Comparison of ENCODE assay signal across 32 cellular contexts in genomic region chr20:15188415-15188814, GRCh38.
"Had no signal": no experiment of that assay in that cellular context is flagged by ENCODE, and none has a peak within 500 bp of the region (broad histone marks: within the 10 kb centered on the region; RNA-seq: fewer than 3 reads in every experiment).

No MANE protein-coding gene starts in this region.

- H3K9me3 Mint-ChIP-seq: activated CD4-positive, alpha-beta T cell treated with anti-CD3 and anti-CD28 coated beads, Interleukin-2, amount 10 ng/mL, durations not matched to agents 7 days and 5 days; activated naive CD4-positive, alpha-beta T cell treated with anti-CD3 and anti-CD28 coated beads for 36 hours; T-helper 1 cell treated with Interleukin-12 subunit alpha and Interleukin-12 subunit beta and Interleukin-4 antibody, amounts not matched to agents 30 μg/mL and 1 μg/mL, for 36 hours; WTC11 had no signal

- H2AFZ ChIP-seq: PC-9 had no signal

- H3K27ac ChIP-seq: adrenal gland, body of pancreas, PC-9, SJCRH30 had no signal

- ATAC-seq: activated CD4-positive, alpha-beta T cell treated with anti-CD3 and anti-CD28 coated beads for 36 hours; activated CD4-positive, CD25-positive, alpha-beta regulatory T cell treated with anti-CD3 and anti-CD28 coated beads, Interleukin-2, amount 50 U/mL, for 24 hours; activated CD8-positive, alpha-beta T cell treated with anti-CD3 and anti-CD28 coated beads, Interleukin-2, amount 10 ng/mL, durations not matched to agents 7 days and 5 days; activated naive CD4-positive, alpha-beta T cell treated with anti-CD3 and anti-CD28 coated beads, Interleukin-2, amount 50 U/mL, for 72 hours; activated T-cell treated with anti-CD3 and anti-CD28 coated beads, Interleukin-2, amount 50 U/mL, for 4 hours; body of pancreas; WTC11 had no signal

- H3K4me3 Mint-ChIP-seq: activated CD4-positive, alpha-beta T cell treated with anti-CD3 and anti-CD28 coated beads for 36 hours; activated CD4-positive, alpha-beta T cell treated with anti-CD3 and anti-CD28 coated beads, Interleukin-2, amount 10 ng/mL, durations not matched to agents 7 days and 5 days; activated CD8-positive, alpha-beta T cell treated with anti-CD3 and anti-CD28 coated beads, Interleukin-2, amount 10 ng/mL, durations not matched to agents 7 days and 5 days; activated naive CD4-positive, alpha-beta T cell treated with anti-CD3 and anti-CD28 coated beads for 36 hours; activated T-cell treated with anti-CD3 and anti-CD28 coated beads, Interleukin-2, amount 50 U/mL, for 4 hours; activated T-helper 1 cell treated with anti-CD3 and anti-CD28 coated beads, Interleukin-12 subunit alpha, Interleukin-12 subunit beta, Interleukin-2, Interleukin-4 antibody, amounts not matched to agents 30 ng/mL and 10 ng/mL and 1 ng/mL, durations not matched to agents 14 hours and 24 hours and 36 hours; T-helper 1 cell treated with Interleukin-12 subunit alpha and Interleukin-12 subunit beta and Interleukin-4 antibody, amounts not matched to agents 30 μg/mL and 1 μg/mL, for 36 hours; T-helper 2 cell treated with Interferon-gamma antibody and Interleukin-4, amounts not matched to agents 5 μg/mL and 100 μg/mL, for 36 hours; WTC11 had no signal

- H3K4me3 ChIP-seq: adrenal gland, body of pancreas, PC-9, SJCRH30 had no signal

- H3K27ac Mint-ChIP-seq: activated CD4-positive, alpha-beta T cell treated with anti-CD3 and anti-CD28 coated beads for 36 hours; activated CD4-positive, alpha-beta T cell treated with anti-CD3 and anti-CD28 coated beads, Interleukin-2, amount 10 ng/mL, durations not matched to agents 7 days and 5 days; activated CD8-positive, alpha-beta T cell treated with anti-CD3 and anti-CD28 coated beads, Interleukin-2, amount 10 ng/mL, durations not matched to agents 7 days and 5 days; activated naive CD4-positive, alpha-beta T cell treated with anti-CD3 and anti-CD28 coated beads for 36 hours; activated naive CD4-positive, alpha-beta T cell treated with anti-CD3 and anti-CD28 coated beads, Interleukin-2, amount 50 U/mL, for 72 hours; activated T-helper 1 cell treated with anti-CD3 and anti-CD28 coated beads, Interleukin-12 subunit alpha, Interleukin-12 subunit beta, Interleukin-2, Interleukin-4 antibody, amounts not matched to agents 30 ng/mL and 10 ng/mL and 1 ng/mL, durations not matched to agents 14 hours and 24 hours and 36 hours; T-helper 1 cell treated with Interleukin-12 subunit alpha and Interleukin-12 subunit beta and Interleukin-4 antibody, amounts not matched to agents 30 μg/mL and 1 μg/mL, for 36 hours; T-helper 2 cell treated with Interferon-gamma antibody and Interleukin-4, amounts not matched to agents 5 μg/mL and 100 μg/mL, for 36 hours; WTC11 had no signal

- H3K36me3 ChIP-seq: adrenal gland, SJCRH30 had no signal

- H3K9me3 ChIP-seq: adrenal gland, body of pancreas, SJCRH30, SK-N-SH had no signal

- H3K9ac ChIP-seq: SK-N-SH had no signal

- H3K36me3 Mint-ChIP-seq: activated naive CD4-positive, alpha-beta T cell treated with anti-CD3 and anti-CD28 coated beads, Interleukin-2, amount 50 U/mL, for 72 hours; WTC11 had no signal

- H3K4me1 ChIP-seq: adrenal gland, body of pancreas, SJCRH30 had no signal

- FAIRE-seq: astrocyte, TTC549 had no signal

- H3K27me3 ChIP-seq: adrenal gland, body of pancreas, SJCRH30 had no signal

- H3K4me1 Mint-ChIP-seq: activated CD4-positive, alpha-beta T cell treated with anti-CD3 and anti-CD28 coated beads for 36 hours; activated CD4-positive, alpha-beta T cell treated with anti-CD3 and anti-CD28 coated beads, Interleukin-2, amount 10 ng/mL, durations not matched to agents 7 days and 5 days had no signal

- DNase-seq: activated CD4-positive, alpha-beta T cell treated with anti-CD3 and anti-CD28 coated beads for 36 hours; activated CD4-positive, alpha-beta T cell treated with anti-CD3 and anti-CD28 coated beads, Interleukin-2, amount 10 ng/mL, durations not matched to agents 7 days and 5 days; activated CD4-positive, alpha-beta T cell treated with anti-CD3 and anti-CD28 coated beads, Interleukin-2, amount 50 U/mL, for 48 hours; activated CD8-positive, alpha-beta T cell treated with anti-CD3 and anti-CD28 coated beads, Interleukin-2, amount 10 ng/mL, durations not matched to agents 7 days and 5 days; activated gamma-delta T cell treated with Interleukin-2 at 50 U/mL for 16 hours; activated naive CD4-positive, alpha-beta T cell treated with anti-CD3 and anti-CD28 coated beads for 36 hours; activated T-cell treated with anti-CD3 and anti-CD28 coated beads, Interleukin-2, amount 50 U/mL, for 4 hours; adrenal gland; body of pancreas; central memory CD4-positive, alpha-beta T cell; NCI-H1092 treated with DMSO at 0.1 percent for 48 hours; NCI-H1417; NCI-H146; NCI-H187; NCI-H2029 treated with DMSO at 0.1 percent for 48 hours; NCI-H2107; NCI-H2171; NCI-H510A; NCI-H526; NCI-H748 treated with DMSO at 0.1 percent for 48 hours; PC-9; SHP77; SJCRH30; SK-N-SH had no signal

- H3K4me2 ChIP-seq: PC-9, SK-N-SH had no signal
